Comparison of ENCODE assay signal across 1 cellular context in genomic region chr3:50340404-50341329, GRCh38.
TF ChIP-seq lines count a peak whose summit lies in the region.

Gene RASSF1 (minus strand): TSS chr3:50340836. CDS start chr3:50340805, 31 bp downstream.

TF ChIP-seq in H1, 55 proteins besides CTCF, POLR2A, EP300 and RAD21:
- TF ChIP-seq MAX (IDR thresholded peaks at IDR 0.05) (peak; percentile 89), EZH2 (IDR thresholded peaks at IDR 0.05; ENCODE audit: low read depth, low read length, severe bottlenecking) (peak; percentile 80), CEBPB (IDR thresholded peaks at IDR 0.05; ENCODE audit: low read depth, low read length) (no peak), SP4 (IDR thresholded peaks at IDR 0.05; ENCODE audit: low read length) (0 out of 2 replicates have a peak, but pooled peaks have one; percentile 38), TCF12 (IDR thresholded peaks at IDR 0.05; ENCODE audit: low read depth, low read length) (no peak), RNF2 (IDR thresholded peaks at IDR 0.05; ENCODE audit: borderline replicate concordance, low read depth, low read length, missing control alignments, poor library complexity, severe bottlenecking) (peak; percentile 44), SP1 (IDR thresholded peaks at IDR 0.05; ENCODE audit: low read depth, low read length) (no peak), ASH2L (IDR thresholded peaks at IDR 0.05; ENCODE audit: low read length) (peak; percentile 51), KDM4A (IDR thresholded peaks at IDR 0.05; ENCODE audit: low read depth, low read length, severe bottlenecking) (peak; percentile 94), PHF8 (conservative IDR thresholded peaks at IDR 0.05; ENCODE audit: low read depth, low read length) (peak; percentile 35; the same call in 1 of the 2 replicates), TBP (IDR thresholded peaks at IDR 0.05; ENCODE audit: low read depth, low read length) (no peak), SAP30 (IDR thresholded peaks at IDR 0.05; ENCODE audit: insufficient read depth, insufficient replicate concordance, low read length) (no peak), E2F6 (IDR thresholded peaks at IDR 0.05) (peak; percentile 53), SUZ12 (IDR thresholded peaks at IDR 0.05; ENCODE audit: low read length) (peak; percentile 83), TAF1 (IDR thresholded peaks at IDR 0.05; ENCODE audit: low read depth, low read length) (0 out of 2 replicates have a peak, but pooled peaks have one; percentile 22)
TF ChIP-seq in H1: peak in this region for 10.
